In the genomic region with DNA sequence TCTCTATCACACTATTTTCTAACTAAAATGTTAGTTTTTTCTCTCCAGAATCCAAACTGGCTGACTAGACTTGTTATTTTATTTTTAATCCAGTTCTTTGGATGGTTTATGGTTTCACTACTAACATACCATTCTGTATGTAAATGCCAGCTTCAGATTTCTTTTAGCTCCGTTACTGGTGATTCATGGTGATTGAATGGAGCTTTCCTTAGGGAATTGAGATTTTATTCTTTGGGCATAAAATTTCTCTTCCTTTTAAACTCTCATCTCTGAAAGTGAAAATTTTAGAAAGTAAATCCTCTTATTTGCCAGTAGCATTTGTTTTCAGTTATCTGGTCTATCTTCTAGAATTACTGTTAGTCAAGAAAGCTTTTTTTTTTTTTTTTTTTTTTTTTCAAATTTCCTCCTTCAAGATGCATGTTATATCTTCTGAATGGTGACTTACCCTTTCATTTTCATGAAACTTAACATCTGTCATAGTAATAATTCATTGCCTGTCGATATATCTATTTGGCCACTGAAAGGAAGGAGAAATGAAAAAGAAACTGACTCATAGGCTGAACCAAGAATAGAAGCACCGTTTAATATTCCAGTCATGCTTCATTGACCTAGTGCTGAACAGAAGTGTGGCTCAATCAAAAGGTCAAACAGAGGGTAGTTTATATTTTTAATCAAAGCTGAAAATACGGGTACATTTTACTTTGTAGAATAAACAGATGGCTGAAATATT, we compare ENCODE assay signal across 1 cellular context.
TF ChIP-seq lines count a peak whose summit lies in the region.

No MANE protein-coding gene starts in this region.

TF ChIP-seq in HepG2, 621 proteins besides CTCF, POLR2A, EP300 and RAD21:
- TF ChIP-seq, protein P1, sequence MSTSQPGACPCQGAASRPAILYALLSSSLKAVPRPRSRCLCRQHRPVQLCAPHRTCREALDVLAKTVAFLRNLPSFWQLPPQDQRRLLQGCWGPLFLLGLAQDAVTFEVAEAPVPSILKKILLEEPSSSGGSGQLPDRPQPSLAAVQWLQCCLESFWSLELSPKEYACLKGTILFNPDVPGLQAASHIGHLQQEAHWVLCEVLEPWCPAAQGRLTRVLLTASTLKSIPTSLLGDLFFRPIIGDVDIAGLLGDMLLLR (CRISPR knock-in tag; IDR thresholded peaks at IDR 0.05), result no peak
- TF ChIP-seq, protein P2, sequence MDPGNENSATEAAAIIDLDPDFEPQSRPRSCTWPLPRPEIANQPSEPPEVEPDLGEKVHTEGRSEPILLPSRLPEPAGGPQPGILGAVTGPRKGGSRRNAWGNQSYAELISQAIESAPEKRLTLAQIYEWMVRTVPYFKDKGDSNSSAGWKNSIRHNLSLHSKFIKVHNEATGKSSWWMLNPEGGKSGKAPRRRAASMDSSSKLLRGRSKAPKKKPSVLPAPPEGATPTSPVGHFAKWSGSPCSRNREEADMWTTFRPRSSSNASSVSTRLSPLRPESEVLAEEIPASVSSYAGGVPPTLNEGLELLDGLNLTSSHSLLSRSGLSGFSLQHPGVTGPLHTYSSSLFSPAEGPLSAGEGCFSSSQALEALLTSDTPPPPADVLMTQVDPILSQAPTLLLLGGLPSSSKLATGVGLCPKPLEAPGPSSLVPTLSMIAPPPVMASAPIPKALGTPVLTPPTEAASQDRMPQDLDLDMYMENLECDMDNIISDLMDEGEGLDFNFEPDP (CRISPR knock-in tag; conservative IDR thresholded peaks at IDR 0.05), result no peak
- TF ChIP-seq MYC (CRISPR knock-in tag; IDR thresholded peaks at IDR 0.05; ENCODE audit: borderline replicate concordance) (no peak), MZF1 (CRISPR knock-in tag; IDR thresholded peaks at IDR 0.05; ENCODE audit: borderline replicate concordance) (no peak), ZNF256 (CRISPR knock-in tag; conservative IDR thresholded peaks at IDR 0.05) (no peak), KAT8 (CRISPR knock-in tag; IDR thresholded peaks at IDR 0.05) (no peak), YEATS2 (CRISPR knock-in tag; IDR thresholded peaks at IDR 0.05; ENCODE audit: borderline replicate concordance) (no peak), TBL1XR1 (IDR thresholded peaks at IDR 0.05; ENCODE audit: borderline replicate concordance, low read length, partially characterized antibody) (no peak), ZNF496 (CRISPR knock-in tag; IDR thresholded peaks at IDR 0.05; ENCODE audit: insufficient replicate concordance) (no peak), IRF2 (CRISPR knock-in tag; IDR thresholded peaks at IDR 0.05) (no peak), TBX3 (IDR thresholded peaks at IDR 0.05; ENCODE audit: borderline replicate concordance) (no peak), ISL2 (CRISPR knock-in tag; IDR thresholded peaks at IDR 0.05) (no peak), SP1 (IDR thresholded peaks at IDR 0.05) (no peak), SP1 (CRISPR knock-in tag; IDR thresholded peaks at IDR 0.05) (no peak), SIN3B (IDR thresholded peaks at IDR 0.05; ENCODE audit: low read length) (no peak), ZFP36L2 (CRISPR knock-in tag; IDR thresholded peaks at IDR 0.05) (no peak)
- TF ChIP-seq, protein P3, sequence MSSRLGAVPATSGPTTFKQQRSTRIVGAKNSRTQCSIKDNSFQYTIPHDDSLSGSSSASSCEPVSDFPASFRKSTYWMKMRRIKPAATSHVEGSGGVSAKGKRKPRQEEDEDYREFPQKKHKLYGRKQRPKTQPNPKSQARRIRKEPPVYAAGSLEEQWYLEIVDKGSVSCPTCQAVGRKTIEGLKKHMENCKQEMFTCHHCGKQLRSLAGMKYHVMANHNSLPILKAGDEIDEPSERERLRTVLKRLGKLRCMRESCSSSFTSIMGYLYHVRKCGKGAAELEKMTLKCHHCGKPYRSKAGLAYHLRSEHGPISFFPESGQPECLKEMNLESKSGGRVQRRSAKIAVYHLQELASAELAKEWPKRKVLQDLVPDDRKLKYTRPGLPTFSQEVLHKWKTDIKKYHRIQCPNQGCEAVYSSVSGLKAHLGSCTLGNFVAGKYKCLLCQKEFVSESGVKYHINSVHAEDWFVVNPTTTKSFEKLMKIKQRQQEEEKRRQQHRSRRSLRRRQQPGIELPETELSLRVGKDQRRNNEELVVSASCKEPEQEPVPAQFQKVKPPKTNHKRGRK (CRISPR knock-in tag; IDR thresholded peaks at IDR 0.05), result no peak
- TF ChIP-seq, protein P4, sequence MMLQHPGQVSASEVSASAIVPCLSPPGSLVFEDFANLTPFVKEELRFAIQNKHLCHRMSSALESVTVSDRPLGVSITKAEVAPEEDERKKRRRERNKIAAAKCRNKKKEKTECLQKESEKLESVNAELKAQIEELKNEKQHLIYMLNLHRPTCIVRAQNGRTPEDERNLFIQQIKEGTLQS (CRISPR knock-in tag; IDR thresholded peaks at IDR 0.05), result no peak
- TF ChIP-seq, protein P5, sequence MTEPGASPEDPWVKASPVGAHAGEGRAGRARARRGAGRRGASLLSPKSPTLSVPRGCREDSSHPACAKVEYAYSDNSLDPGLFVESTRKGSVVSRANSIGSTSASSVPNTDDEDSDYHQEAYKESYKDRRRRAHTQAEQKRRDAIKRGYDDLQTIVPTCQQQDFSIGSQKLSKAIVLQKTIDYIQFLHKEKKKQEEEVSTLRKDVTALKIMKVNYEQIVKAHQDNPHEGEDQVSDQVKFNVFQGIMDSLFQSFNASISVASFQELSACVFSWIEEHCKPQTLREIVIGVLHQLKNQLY (CRISPR knock-in tag; IDR thresholded peaks at IDR 0.05), result no peak
